In the genomic region with DNA sequence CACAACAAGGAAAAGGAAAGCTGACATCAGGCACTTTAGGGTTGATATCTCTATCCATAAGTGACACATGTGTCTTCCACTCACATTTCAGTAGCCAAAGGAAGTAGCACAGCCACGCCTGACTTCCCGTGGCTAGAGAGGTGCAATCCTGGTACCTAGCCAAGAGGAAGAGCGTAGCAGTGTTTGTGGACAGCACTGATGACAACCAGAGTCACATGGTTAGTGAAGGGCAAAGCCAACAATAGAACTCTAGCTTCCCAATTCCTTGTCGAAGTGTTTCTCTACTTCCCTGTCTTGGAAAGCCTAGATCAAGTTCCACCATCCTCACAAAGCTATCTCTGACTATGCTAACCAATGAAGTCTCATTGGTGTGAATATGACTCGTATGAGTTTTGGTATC, we compare ENCODE assay signal across 1 cellular context.
TF ChIP-seq lines count a peak whose summit lies in the region.

No MANE protein-coding gene starts in this region.

TF ChIP-seq in HepG2, 621 proteins besides CTCF, POLR2A, EP300 and RAD21 (continued from another document):
- TF ChIP-seq, protein P1, sequence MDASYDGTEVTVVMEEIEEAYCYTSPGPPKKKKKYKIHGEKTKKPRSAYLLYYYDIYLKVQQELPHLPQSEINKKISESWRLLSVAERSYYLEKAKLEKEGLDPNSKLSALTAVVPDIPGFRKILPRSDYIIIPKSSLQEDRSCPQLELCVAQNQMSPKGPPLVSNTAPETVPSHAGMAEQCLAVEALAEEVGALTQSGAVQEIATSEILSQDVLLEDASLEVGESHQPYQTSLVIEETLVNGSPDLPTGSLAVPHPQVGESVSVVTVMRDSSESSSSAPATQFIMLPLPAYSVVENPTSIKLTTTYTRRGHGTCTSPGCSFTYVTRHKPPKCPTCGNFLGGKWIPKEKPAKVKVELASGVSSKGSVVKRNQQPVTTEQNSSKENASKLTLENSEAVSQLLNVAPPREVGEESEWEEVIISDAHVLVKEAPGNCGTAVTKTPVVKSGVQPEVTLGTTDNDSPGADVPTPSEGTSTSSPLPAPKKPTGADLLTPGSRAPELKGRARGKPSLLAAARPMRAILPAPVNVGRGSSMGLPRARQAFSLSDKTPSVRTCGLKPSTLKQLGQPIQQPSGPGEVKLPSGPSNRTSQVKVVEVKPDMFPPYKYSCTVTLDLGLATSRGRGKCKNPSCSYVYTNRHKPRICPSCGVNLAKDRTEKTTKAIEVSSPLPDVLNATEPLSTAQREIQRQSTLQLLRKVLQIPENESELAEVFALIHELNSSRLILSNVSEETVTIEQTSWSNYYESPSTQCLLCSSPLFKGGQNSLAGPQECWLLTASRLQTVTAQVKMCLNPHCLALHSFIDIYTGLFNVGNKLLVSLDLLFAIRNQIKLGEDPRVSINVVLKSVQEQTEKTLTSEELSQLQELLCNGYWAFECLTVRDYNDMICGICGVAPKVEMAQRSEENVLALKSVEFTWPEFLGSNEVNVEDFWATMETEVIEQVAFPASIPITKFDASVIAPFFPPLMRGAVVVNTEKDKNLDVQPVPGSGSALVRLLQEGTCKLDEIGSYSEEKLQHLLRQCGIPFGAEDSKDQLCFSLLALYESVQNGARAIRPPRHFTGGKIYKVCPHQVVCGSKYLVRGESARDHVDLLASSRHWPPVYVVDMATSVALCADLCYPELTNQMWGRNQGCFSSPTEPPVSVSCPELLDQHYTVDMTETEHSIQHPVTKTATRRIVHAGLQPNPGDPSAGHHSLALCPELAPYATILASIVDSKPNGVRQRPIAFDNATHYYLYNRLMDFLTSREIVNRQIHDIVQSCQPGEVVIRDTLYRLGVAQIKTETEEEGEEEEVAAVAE (CRISPR knock-in tag; IDR thresholded peaks at IDR 0.05; ENCODE audit: borderline replicate concordance), result no peak
TF ChIP-seq in HepG2: peak in this region for 0.
